In genomic region chr7:157474685-157475084, GRCh38 we compare ENCODE assay signal across 9 cellular contexts.
DNase-seq lines count a peak whose midpoint lies in the region; ATAC-seq and TF ChIP-seq lines count a peak whose summit lies in the region.
"Had no signal": no experiment of that assay in that cellular context is flagged by ENCODE, and none has a peak within 500 bp of the region (broad histone marks: within the 10 kb centered on the region; RNA-seq: fewer than 3 reads in every experiment).

No MANE protein-coding gene starts in this region.

- peak; percentile 59 for DNase-seq in activated CD4-positive, CD25-positive, alpha-beta regulatory T cell treated with anti-CD3 and anti-CD28 coated beads, Interleukin-2, amount 50 U/mL, for 72 hours
- DNase-seq in Jurkat, Clone E6-1 (ENCODE audit: low read depth, low spot score) = peak; percentile 62
- DNase-seq in astrocyte of the cerebellum (ENCODE audit: low read depth) (no peak), osteoblast (ENCODE audit: insufficient read length, low spot score, missing footprints) (peak; percentile 83), MG63 (no peak)
- DNase-seq in activated T-helper 2 cell treated with anti-CD3 and anti-CD28 coated beads, Interferon-gamma antibody, Interleukin-2, Interleukin-4, amounts not matched to agents 10 μg/mL and 5 μg/mL and 100 μg/mL, durations not matched to agents 14 hours and 24 hours and 36 hours (ENCODE audit: low spot score) = no peak

- H3K79me2 ChIP-seq in osteoblast (ENCODE audit: insufficient read depth, low read length) = no peaks in the 10 kb centered on the region

- H3K4me2 ChIP-seq in osteoblast (ENCODE audit: insufficient read depth, low read length) = no peak overlapping the region
- H3K4me2 ChIP-seq: BLaER1 treated with 17β-estradiol and CSF1 and Interleukin-3, amounts not matched to agents 10 nM and 100 nM had no signal

- no peak overlapping the region for H2AFZ ChIP-seq in osteoblast (ENCODE audit: low read length)

- peaks cover 34% of the 10 kb centered on the region for H3K36me3 Mint-ChIP-seq in activated T-helper 2 cell treated with anti-CD3 and anti-CD28 coated beads, Interferon-gamma antibody, Interleukin-2, Interleukin-4, amounts not matched to agents 10 μg/mL and 5 μg/mL and 100 μg/mL, durations not matched to agents 14 hours and 24 hours and 36 hours (ENCODE audit: low read depth)

- no peak overlapping the region for H3K4me3 Mint-ChIP-seq in activated T-helper 2 cell treated with anti-CD3 and anti-CD28 coated beads, Interferon-gamma antibody, Interleukin-2, Interleukin-4, amounts not matched to agents 10 μg/mL and 5 μg/mL and 100 μg/mL, durations not matched to agents 14 hours and 24 hours and 36 hours (ENCODE audit: low read depth)

- H3K27ac Mint-ChIP-seq in activated T-helper 2 cell treated with anti-CD3 and anti-CD28 coated beads, Interferon-gamma antibody, Interleukin-2, Interleukin-4, amounts not matched to agents 10 μg/mL and 5 μg/mL and 100 μg/mL, durations not matched to agents 14 hours and 24 hours and 36 hours = no peak overlapping the region

- peaks cover 32% of the 10 kb centered on the region for H3K9me3 Mint-ChIP-seq in activated T-helper 2 cell treated with anti-CD3 and anti-CD28 coated beads, Interferon-gamma antibody, Interleukin-2, Interleukin-4, amounts not matched to agents 10 μg/mL and 5 μg/mL and 100 μg/mL, durations not matched to agents 14 hours and 24 hours and 36 hours

- in situ Hi-C loops in astrocyte of the cerebellum (cut with HindIII; ENCODE audit: low sequenced_read_pairs) = no loop called here

- no peaks in the 10 kb centered on the region for H3K27me3 Mint-ChIP-seq in activated T-helper 2 cell treated with anti-CD3 and anti-CD28 coated beads, Interferon-gamma antibody, Interleukin-2, Interleukin-4, amounts not matched to agents 10 μg/mL and 5 μg/mL and 100 μg/mL, durations not matched to agents 14 hours and 24 hours and 36 hours (ENCODE audit: low read depth)

- H3K4me3 ChIP-seq in Jurkat, Clone E6-1 (ENCODE audit: low read length) = no peak overlapping the region
- no peak overlapping the region for H3K4me3 ChIP-seq in astrocyte of the cerebellum (ENCODE audit: low read depth, low read length)
- H3K4me3 ChIP-seq in osteoblast (ENCODE audit: insufficient read depth, low read length) = no peak overlapping the region
- no peak overlapping the region for H3K4me3 ChIP-seq in MG63
- H3K4me3 ChIP-seq: BLaER1 treated with 17β-estradiol and CSF1 and Interleukin-3, amounts not matched to agents 10 nM and 100 nM had no signal

- H3K27me3 ChIP-seq in osteoblast (ENCODE audit: insufficient read depth, low read length) (no peaks in the 10 kb centered on the region), MG63 (no peaks in the 10 kb centered on the region)

- intact Hi-C loops in activated T-helper 2 cell treated with anti-CD3 and anti-CD28 coated beads, Interferon-gamma antibody, Interleukin-2, Interleukin-4, amounts not matched to agents 10 μg/mL and 5 μg/mL and 100 μg/mL, durations not matched to agents 14 hours and 24 hours and 36 hours (cut with micrococcal nuclease) = no loop called here

- H3K27ac ChIP-seq in osteoblast (ENCODE audit: low read depth, low read length) = no peak overlapping the region
- H3K27ac ChIP-seq: BLaER1 treated with 17β-estradiol and CSF1 and Interleukin-3, amounts not matched to agents 10 nM and 100 nM had no signal

- peaks cover 2% of the 10 kb centered on the region for H3K9me3 ChIP-seq in osteoblast (ENCODE audit: low read depth, low read length)
- H3K9me3 ChIP-seq in MG63 = peaks cover 7% of the 10 kb centered on the region; the same call in 1 of the 2 replicates

- H3K36me3 ChIP-seq in osteoblast (ENCODE audit: insufficient read depth, low read length) (no peaks in the 10 kb centered on the region), MG63 (no peaks in the 10 kb centered on the region)

- peaks cover 40% of the 10 kb centered on the region for H3K4me1 Mint-ChIP-seq in activated T-helper 2 cell treated with anti-CD3 and anti-CD28 coated beads, Interferon-gamma antibody, Interleukin-2, Interleukin-4, amounts not matched to agents 10 μg/mL and 5 μg/mL and 100 μg/mL, durations not matched to agents 14 hours and 24 hours and 36 hours (ENCODE audit: low read depth)

- ATAC-seq in activated CD4-positive, CD25-positive, alpha-beta regulatory T cell treated with anti-CD3 and anti-CD28 coated beads, Interleukin-2, amount 50 U/mL, for 24 hours = no peak
- no peak for ATAC-seq in GM19467 (IDR thresholded peaks at IDR 0.05; ENCODE audit: unreplicated experiment)

- TF ChIP-seq CTCF in astrocyte of the cerebellum (IDR thresholded peaks at IDR 0.05; ENCODE audit: low read depth, low read length, missing control alignments) = peak; percentile 5
- peak; percentile 31 for TF ChIP-seq CTCF in osteoblast (IDR thresholded peaks at IDR 0.05; ENCODE audit: extremely low read depth, low read depth, low read length)

- no peaks in the 10 kb centered on the region for H4K20me1 ChIP-seq in osteoblast (ENCODE audit: insufficient read depth, low read length)
- H4K20me1 ChIP-seq: BLaER1 treated with 17β-estradiol and CSF1 and Interleukin-3, amounts not matched to agents 10 nM and 100 nM had no signal

- no peaks in the 10 kb centered on the region for H3K4me1 ChIP-seq in osteoblast (ENCODE audit: insufficient read depth, low read length)

Comparison
In these comparisons a context has a peak if more than half of its experiments do, and no peak if none do; other contexts are left out.
1. DNase-seq: peak in activated CD4-positive, CD25-positive, alpha-beta regulatory T cell treated with anti-CD3 and anti-CD28 coated beads, Interleukin-2, amount 50 U/mL, for 72 hours (single experiment), Jurkat, Clone E6-1 (single experiment) and osteoblast (single experiment); none in astrocyte of the cerebellum (single experiment), activated T-helper 2 cell treated with anti-CD3 and anti-CD28 coated beads, Interferon-gamma antibody, Interleukin-2, Interleukin-4, amounts not matched to agents 10 μg/mL and 5 μg/mL and 100 μg/mL, durations not matched to agents 14 hours and 24 hours and 36 hours (single experiment) and MG63 (single experiment).